Comparison of ENCODE assay signal across 18 cellular contexts in genomic region chr1:236000781-236001180, GRCh38.
A peak's percentile ranks its signal among the peaks of the same experiment; 100 is the strongest.
DNase-seq lines count a peak whose midpoint lies in the region; ATAC-seq and TF ChIP-seq lines count a peak whose summit lies in the region.
"Had no signal": no experiment of that assay in that cellular context is flagged by ENCODE, and none has a peak within 500 bp of the region (broad histone marks: within the 10 kb centered on the region; RNA-seq: fewer than 3 reads in every experiment).

No MANE protein-coding gene starts in this region.

- TF ChIP-seq POLR2A in esophagus squamous epithelium (IDR thresholded peaks at IDR 0.05): no peak

- DNase-seq in CD4-positive, alpha-beta T cell: no peak
- no peak for DNase-seq in activated CD8-positive, alpha-beta T cell treated with anti-CD3 and anti-CD28 coated beads, Interleukin-2, amount 10 ng/mL, durations not matched to agents 7 days and 5 days
- no peak for DNase-seq in esophagus squamous epithelium (lab: John Stamatoyannopoulos, UW)
- DNase-seq in iPS-NIHi7 (ENCODE audit: extremely low spot score): no peak
- DNase-seq in NCI-H446 treated with DMSO at 0.1 percent for 48 hours (lab: John Stamatoyannopoulos, UW): no peak
- no peak for DNase-seq in posterior cingulate gyrus
- DNase-seq: activated B cell treated with CpG ODN at 0.5 μM for 24 hours, body of pancreas, head of caudate nucleus, Kasumi-1, kidney, NCI-H2171 treated with DMSO at 0.1 percent for 48 hours, NCI-H82 had no signal

- H3K4me1 Mint-ChIP-seq in CD4-positive, alpha-beta T cell (ENCODE audit: low read depth): peaks cover 32% of the 10 kb centered on the region
- H3K4me1 Mint-ChIP-seq in activated CD8-positive, alpha-beta T cell treated with anti-CD3 and anti-CD28 coated beads, Interleukin-2, amount 10 ng/mL, durations not matched to agents 7 days and 5 days (ENCODE audit: low read depth): peaks cover 67% of the 10 kb centered on the region

- no peaks in the 10 kb centered on the region for H3K9me3 ChIP-seq in CD4-positive, alpha-beta T cell (ENCODE audit: control insufficient read depth, low read length)
- H3K9me3 ChIP-seq in esophagus squamous epithelium: no peaks in the 10 kb centered on the region
- H3K9me3 ChIP-seq: body of pancreas, HAP-1, neutrophil had no signal

- H3K4me3 Mint-ChIP-seq in CD4-positive, alpha-beta T cell: no peak overlapping the region
- no peak overlapping the region for H3K4me3 Mint-ChIP-seq in activated CD8-positive, alpha-beta T cell treated with anti-CD3 and anti-CD28 coated beads, Interleukin-2, amount 10 ng/mL, durations not matched to agents 7 days and 5 days
- H3K4me3 Mint-ChIP-seq: activated B cell treated with CpG ODN at 0.5 μM for 24 hours; dendritic cell treated with granulocyte-macrophage colony-stimulating factor and Interleukin-4, amounts not matched to agents 40 ng/mL and 50 ng/mL, for 4 days; mesothelial cell of epicardium had no signal

- CTCF ChIA-PET in CD4-positive, alpha-beta T cell (lab: Charles Lee): interaction anchor here (3.0 kb wide), 1 partner anchor 29 kb away, joined by 18 read pairs; no protein-coding TSS in a partner anchor
- CTCF ChIA-PET in activated CD8-positive, alpha-beta T cell treated with anti-CD3 and anti-CD28 coated beads, Interleukin-2, amount 10 ng/mL, durations not matched to agents 7 days and 5 days (lab: Charles Lee): interaction anchor here (4.2 kb wide), 1 partner anchor 29 kb away, joined by 57 read pairs; no protein-coding TSS in a partner anchor

- no peak for TF ChIP-seq CTCF in CD4-positive, alpha-beta T cell (IDR thresholded peaks at IDR 0.05)
- TF ChIP-seq CTCF in esophagus squamous epithelium (IDR thresholded peaks at IDR 0.05): no peak

- H3K27me3 Mint-ChIP-seq in CD4-positive, alpha-beta T cell: no peaks in the 10 kb centered on the region
- no peaks in the 10 kb centered on the region for H3K27me3 Mint-ChIP-seq in activated CD8-positive, alpha-beta T cell treated with anti-CD3 and anti-CD28 coated beads, Interleukin-2, amount 10 ng/mL, durations not matched to agents 7 days and 5 days (ENCODE audit: low read depth)
- H3K27me3 Mint-ChIP-seq: dendritic cell treated with granulocyte-macrophage colony-stimulating factor and Interleukin-4, amounts not matched to agents 40 ng/mL and 50 ng/mL, for 4 days had no signal

- 77 to 86% methylated on average over 4 to 6 of the region's 6 CpGs for WGBS in esophagus squamous epithelium, 2 donors

- H3K36me3 ChIP-seq in ACC112 (ENCODE audit: insufficient read depth, low read length): peaks cover 6% of the 10 kb centered on the region; the same call in 1 of the 2 replicates
- peaks cover 0 to 19% (median 0%) of the 10 kb centered on the region in 3 donors for H3K36me3 ChIP-seq in esophagus squamous epithelium
- H3K36me3 ChIP-seq: HAP-1, neutrophil had no signal

- intact Hi-C loops in CD4-positive, alpha-beta T cell (cut with DNase I, micrococcal nuclease): loop anchor here in 1 of 2 experiments (10.0 kb wide), 1 partner anchor 94 kb away; no protein-coding TSS in a partner anchor
- intact Hi-C loops in esophagus squamous epithelium (cut with DNase I): no loop called here
- intact Hi-C loops in posterior cingulate gyrus (cut with DNase I): no loop called here

- peak overlapping the region; percentile 86 for H3K27ac Mint-ChIP-seq in CD4-positive, alpha-beta T cell
- peak overlapping the region; percentile 96 for H3K27ac Mint-ChIP-seq in activated CD8-positive, alpha-beta T cell treated with anti-CD3 and anti-CD28 coated beads, Interleukin-2, amount 10 ng/mL, durations not matched to agents 7 days and 5 days
- H3K27ac Mint-ChIP-seq: activated B cell treated with CpG ODN at 0.5 μM for 24 hours; dendritic cell treated with granulocyte-macrophage colony-stimulating factor and Interleukin-4, amounts not matched to agents 40 ng/mL and 50 ng/mL, for 4 days; mesothelial cell of epicardium had no signal

- H3K4me1 ChIP-seq in ACC112 (ENCODE audit: control insufficient read depth, insufficient read depth, low read length, unreplicated experiment) (peaks cover 35% of the 10 kb centered on the region), esophagus squamous epithelium (peaks cover 0 to 31% (median 8%) of the 10 kb centered on the region in 3 donors)
- H3K4me1 ChIP-seq: body of pancreas, HAP-1 had no signal

- POLR2A ChIA-PET in CD4-positive, alpha-beta T cell (lab: Charles Lee): no interaction called here
- POLR2A ChIA-PET in activated CD8-positive, alpha-beta T cell treated with anti-CD3 and anti-CD28 coated beads, Interleukin-2, amount 10 ng/mL, durations not matched to agents 7 days and 5 days (lab: Charles Lee): interaction anchor here (1.3 kb wide), 1 partner anchor 29 kb away, joined by 5 read pairs; no protein-coding TSS in a partner anchor

- no peaks in the 10 kb centered on the region for H3K79me2 ChIP-seq in ACC112 (ENCODE audit: control insufficient read depth, insufficient read depth, low read length, unreplicated experiment)

- H3K9me3 Mint-ChIP-seq in CD4-positive, alpha-beta T cell: no peaks in the 10 kb centered on the region
- H3K9me3 Mint-ChIP-seq in activated CD8-positive, alpha-beta T cell treated with anti-CD3 and anti-CD28 coated beads, Interleukin-2, amount 10 ng/mL, durations not matched to agents 7 days and 5 days (ENCODE audit: insufficient read depth): no peaks in the 10 kb centered on the region
- H3K9me3 Mint-ChIP-seq: activated B cell treated with CpG ODN at 0.5 μM for 24 hours; dendritic cell treated with granulocyte-macrophage colony-stimulating factor and Interleukin-4, amounts not matched to agents 40 ng/mL and 50 ng/mL, for 4 days; mesothelial cell of epicardium had no signal

- H2AFZ ChIP-seq in ACC112 (ENCODE audit: low read length, unreplicated experiment): no peak overlapping the region

- no peaks in the 10 kb centered on the region for H3K27me3 ChIP-seq in ACC112 (ENCODE audit: insufficient read depth, low read length)
- H3K27me3 ChIP-seq in CD4-positive, alpha-beta T cell (ENCODE audit: control insufficient read depth, insufficient read depth, low read length): no peaks in the 10 kb centered on the region
- no peaks in the 10 kb centered on the region for H3K27me3 ChIP-seq in esophagus squamous epithelium
- H3K27me3 ChIP-seq: body of pancreas had no signal

- no peaks in the 10 kb centered on the region for H3K36me3 Mint-ChIP-seq in CD4-positive, alpha-beta T cell (ENCODE audit: low read depth)
- peaks cover 15% of the 10 kb centered on the region for H3K36me3 Mint-ChIP-seq in activated CD8-positive, alpha-beta T cell treated with anti-CD3 and anti-CD28 coated beads, Interleukin-2, amount 10 ng/mL, durations not matched to agents 7 days and 5 days (ENCODE audit: low read depth)
- H3K36me3 Mint-ChIP-seq: mesothelial cell of epicardium had no signal

- H3K4me3 ChIP-seq in ACC112 (ENCODE audit: low read depth, low read length) (no peak overlapping the region), esophagus squamous epithelium (no peak overlapping the region)
- H3K4me3 ChIP-seq: body of pancreas, HAP-1 had no signal

- ATAC-seq in CD4-positive, alpha-beta T cell (ENCODE audit: poor library complexity): no peak
- ATAC-seq in activated CD8-positive, alpha-beta T cell treated with anti-CD3 and anti-CD28 coated beads, Interleukin-2, amount 10 ng/mL, durations not matched to agents 7 days and 5 days: no peak
- ATAC-seq: body of pancreas had no signal

- H3K27ac ChIP-seq in ACC112 (ENCODE audit: low read depth, low read length): peak overlapping the region; percentile 92; the same call in 1 of the 2 replicates
- no peak overlapping the region for H3K27ac ChIP-seq in CD4-positive, alpha-beta T cell (ENCODE audit: low read depth, low read length)
- H3K27ac ChIP-seq in esophagus squamous epithelium: peak overlapping the region in 3 of 4 donors; percentile 40 to 81 (median 47)
- H3K27ac ChIP-seq: neutrophil had no signal
